In the genomic region with DNA sequence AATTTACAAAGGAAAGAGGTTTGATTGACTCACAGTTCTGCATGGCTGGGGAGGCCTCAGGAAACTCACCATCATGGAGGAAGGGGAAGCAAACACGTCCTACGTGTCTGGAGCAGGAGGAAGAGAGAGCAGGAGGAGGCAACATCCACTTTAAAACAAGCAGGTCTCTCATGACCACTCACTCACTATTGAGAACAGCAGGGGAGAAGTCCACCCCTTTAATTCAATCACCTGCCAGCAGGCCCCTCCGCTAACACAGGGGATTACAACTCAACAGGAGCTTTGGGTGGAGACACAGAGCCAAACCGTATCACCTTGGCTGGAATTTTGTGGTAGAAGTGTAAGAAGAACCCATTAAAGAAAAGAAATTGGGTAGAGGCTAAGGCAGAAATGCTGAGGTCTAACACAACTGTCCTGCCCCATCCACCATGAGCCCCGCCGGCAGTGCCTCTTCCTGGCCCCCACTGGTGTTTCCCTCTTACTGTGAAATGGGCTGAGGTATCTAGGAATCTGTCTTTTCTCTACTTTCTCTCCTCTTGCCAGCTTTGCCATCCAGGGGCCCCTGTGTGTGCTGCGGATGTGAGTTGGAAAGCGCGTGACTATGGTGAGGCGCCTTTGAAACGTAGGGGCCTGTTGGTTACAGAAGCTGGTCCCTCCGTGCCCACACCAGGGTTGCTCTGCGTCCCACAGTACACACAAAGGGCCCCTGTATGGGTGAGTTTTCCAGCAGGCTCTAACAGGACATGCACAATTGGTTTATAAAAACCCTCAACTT, we compare ENCODE assay signal across 31 cellular contexts.
"Had no signal": no experiment of that assay in that cellular context is flagged by ENCODE, and none has a peak within 500 bp of the region (broad histone marks: within the 10 kb centered on the region; RNA-seq: fewer than 3 reads in every experiment).

No MANE protein-coding gene starts in this region.

- H3K4me1 ChIP-seq: adrenal gland, colonic mucosa had no signal

- H3K9me3 Mint-ChIP-seq: activated B cell treated with CpG ODN at 0.5 μM for 24 hours; activated CD8-positive, alpha-beta T cell treated with anti-CD3 and anti-CD28 coated beads for 36 hours; activated naive CD4-positive, alpha-beta T cell treated with anti-CD3 and anti-CD28 coated beads for 36 hours; activated naive CD4-positive, alpha-beta T cell treated with anti-CD3 and anti-CD28 coated beads, Interleukin-2, amount 50 U/mL, for 24 hours; activated naive CD8-positive, alpha-beta T cell treated with anti-CD3 and anti-CD28 coated beads for 36 hours; activated naive CD8-positive, alpha-beta T cell treated with anti-CD3 and anti-CD28 coated beads, Interleukin-2, amount 50 U/mL, for 24 hours; activated T-cell treated with anti-CD3 and anti-CD28 coated beads, Interleukin-2, amount 50 U/mL, for 4 hours; activated T-helper 17 cell treated with anti-CD3 and anti-CD28 coated beads, Interleukin-2, amount 50 U/mL, for 72 hours; dendritic cell treated with granulocyte-macrophage colony-stimulating factor and Interleukin-4, amounts not matched to agents 40 ng/mL and 50 ng/mL, for 4 days; T-helper 1 cell treated with Interleukin-12 subunit alpha and Interleukin-12 subunit beta and Interleukin-4 antibody, amounts not matched to agents 30 μg/mL and 1 μg/mL, for 36 hours had no signal

- H3K36me3 ChIP-seq: adrenal gland, colonic mucosa, esophagus squamous epithelium, gastroesophageal sphincter, WERI-Rb-1 had no signal

- DNase-seq: activated B cell treated with CpG ODN at 0.5 μM for 24 hours; activated CD4-positive, alpha-beta T cell treated with anti-CD3 and anti-CD28 coated beads for 48 hours; activated CD4-positive, alpha-beta T cell treated with anti-CD3 and anti-CD28 coated beads, Interleukin-2, amount 50 U/mL, for 1 hour; activated CD4-positive, alpha-beta T cell treated with anti-CD3 and anti-CD28 coated beads, Interleukin-2, amount 50 U/mL, for 48 hours; activated CD8-positive, alpha-beta memory T cell treated with anti-CD3 and anti-CD28 coated beads for 24 hours; activated CD8-positive, alpha-beta T cell treated with anti-CD3 and anti-CD28 coated beads for 36 hours; activated naive CD4-positive, alpha-beta T cell treated with anti-CD3 and anti-CD28 coated beads for 36 hours; activated naive CD8-positive, alpha-beta T cell treated with anti-CD3 and anti-CD28 coated beads for 36 hours; activated naive CD8-positive, alpha-beta T cell treated with anti-CD3 and anti-CD28 coated beads, Interleukin-2, amount 50 U/mL, for 24 hours; activated T-cell treated with anti-CD3 and anti-CD28 coated beads, Interleukin-2, amount 50 U/mL, for 4 hours; adrenal gland; amygdala; aorta; body of pancreas; central memory CD4-positive, alpha-beta T cell; cerebellar nuclear complex; colonic mucosa; dorsolateral prefrontal cortex; effector memory CD4-positive, alpha-beta T cell; erythroblast; esophagus squamous epithelium; foreskin melanocyte; hippocampal formation; T1000; WERI-Rb-1 had no signal

- H3K4me3 ChIP-seq: adrenal gland, body of pancreas, colonic mucosa, dorsolateral prefrontal cortex, esophagus squamous epithelium, gastroesophageal sphincter had no signal

- H3K9me3 ChIP-seq: adrenal gland, body of pancreas, colonic mucosa, esophagus squamous epithelium, gastroesophageal sphincter had no signal

- H3K27ac ChIP-seq: adrenal gland, body of pancreas, colonic mucosa, esophagus squamous epithelium, gastroesophageal sphincter, WERI-Rb-1 had no signal

- H3K4me3 Mint-ChIP-seq: activated B cell treated with CpG ODN at 0.5 μM for 24 hours; activated CD8-positive, alpha-beta T cell treated with anti-CD3 and anti-CD28 coated beads for 36 hours; activated naive CD4-positive, alpha-beta T cell treated with anti-CD3 and anti-CD28 coated beads for 36 hours; activated naive CD4-positive, alpha-beta T cell treated with anti-CD3 and anti-CD28 coated beads, Interleukin-2, amount 50 U/mL, for 24 hours; activated naive CD8-positive, alpha-beta T cell treated with anti-CD3 and anti-CD28 coated beads for 36 hours; activated naive CD8-positive, alpha-beta T cell treated with anti-CD3 and anti-CD28 coated beads, Interleukin-2, amount 50 U/mL, for 24 hours; activated T-cell treated with anti-CD3 and anti-CD28 coated beads, Interleukin-2, amount 50 U/mL, for 4 hours; activated T-helper 17 cell treated with anti-CD3 and anti-CD28 coated beads, Interleukin-2, amount 50 U/mL, for 72 hours; dendritic cell treated with granulocyte-macrophage colony-stimulating factor and Interleukin-4, amounts not matched to agents 40 ng/mL and 50 ng/mL, for 4 days; T-helper 1 cell treated with Interleukin-12 subunit alpha and Interleukin-12 subunit beta and Interleukin-4 antibody, amounts not matched to agents 30 μg/mL and 1 μg/mL, for 36 hours had no signal

- H3K27ac Mint-ChIP-seq: activated B cell treated with CpG ODN at 0.5 μM for 24 hours; activated CD8-positive, alpha-beta T cell treated with anti-CD3 and anti-CD28 coated beads for 36 hours; activated naive CD4-positive, alpha-beta T cell treated with anti-CD3 and anti-CD28 coated beads for 36 hours; activated naive CD4-positive, alpha-beta T cell treated with anti-CD3 and anti-CD28 coated beads, Interleukin-2, amount 50 U/mL, for 24 hours; activated naive CD8-positive, alpha-beta T cell treated with anti-CD3 and anti-CD28 coated beads for 36 hours; activated naive CD8-positive, alpha-beta T cell treated with anti-CD3 and anti-CD28 coated beads, Interleukin-2, amount 50 U/mL, for 24 hours; activated T-helper 17 cell treated with anti-CD3 and anti-CD28 coated beads, Interleukin-2, amount 50 U/mL, for 72 hours; dendritic cell treated with granulocyte-macrophage colony-stimulating factor and Interleukin-4, amounts not matched to agents 40 ng/mL and 50 ng/mL, for 4 days; T-helper 1 cell treated with Interleukin-12 subunit alpha and Interleukin-12 subunit beta and Interleukin-4 antibody, amounts not matched to agents 30 μg/mL and 1 μg/mL, for 36 hours had no signal

- H3K4me1 Mint-ChIP-seq: activated B cell treated with CpG ODN at 0.5 μM for 24 hours; activated naive CD4-positive, alpha-beta T cell treated with anti-CD3 and anti-CD28 coated beads, Interleukin-2, amount 50 U/mL, for 24 hours; activated naive CD8-positive, alpha-beta T cell treated with anti-CD3 and anti-CD28 coated beads for 36 hours; activated naive CD8-positive, alpha-beta T cell treated with anti-CD3 and anti-CD28 coated beads, Interleukin-2, amount 50 U/mL, for 24 hours; activated T-helper 17 cell treated with anti-CD3 and anti-CD28 coated beads, Interleukin-2, amount 50 U/mL, for 72 hours had no signal

- H3K27me3 ChIP-seq: body of pancreas, colonic mucosa had no signal

- H3K36me3 Mint-ChIP-seq: activated naive CD4-positive, alpha-beta T cell treated with anti-CD3 and anti-CD28 coated beads, Interleukin-2, amount 50 U/mL, for 24 hours; activated naive CD8-positive, alpha-beta T cell treated with anti-CD3 and anti-CD28 coated beads for 36 hours had no signal

- ATAC-seq: activated CD4-positive, CD25-positive, alpha-beta regulatory T cell treated with anti-CD3 and anti-CD28 coated beads, Interleukin-2, amount 50 U/mL, for 24 hours; activated CD8-positive, alpha-beta T cell treated with anti-CD3 and anti-CD28 coated beads for 36 hours; activated naive CD8-positive, alpha-beta T cell treated with anti-CD3 and anti-CD28 coated beads, Interleukin-2, amount 50 U/mL, for 24 hours; activated T-cell treated with anti-CD3 and anti-CD28 coated beads, Interleukin-2, amount 50 U/mL, for 4 hours; activated T-helper 17 cell treated with anti-CD3 and anti-CD28 coated beads, Interleukin-2, amount 50 U/mL, for 72 hours; body of pancreas; gastroesophageal sphincter had no signal
